Comparison of ENCODE assay signal across 12 cellular contexts in the genomic region with DNA sequence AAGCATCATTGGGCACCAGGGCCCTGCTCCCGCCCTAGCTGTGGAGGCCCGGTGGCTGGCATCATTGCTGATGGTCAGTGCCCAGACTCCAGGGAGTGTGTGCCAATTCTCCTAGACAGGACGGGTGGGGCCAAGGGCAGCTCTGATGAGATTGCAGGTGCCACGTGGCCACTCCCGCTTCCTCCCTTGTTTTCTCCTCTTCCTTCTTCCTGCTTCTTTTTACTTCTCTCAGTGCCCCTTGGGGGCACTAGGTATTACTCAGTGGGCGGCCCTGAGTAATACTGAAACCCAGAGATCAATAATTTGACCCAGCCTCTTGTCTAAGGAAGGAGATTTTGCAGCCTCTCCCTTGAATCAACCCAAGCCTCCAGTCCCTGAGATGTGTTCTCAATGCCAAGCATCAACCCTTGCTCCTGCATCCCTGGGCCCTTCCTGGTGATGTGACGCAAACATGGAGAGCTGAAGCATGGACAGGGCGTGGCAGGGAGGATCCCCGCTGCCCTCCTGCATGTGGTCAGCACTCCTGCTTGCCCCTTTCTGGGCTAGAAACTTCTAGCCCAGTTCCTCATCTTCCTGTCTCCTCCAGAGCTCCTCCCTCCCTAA. TPM values are rescaled to one million over a fixed set of nuclear protein-coding genes. Genes with fewer than 3 reads are reported as not detected.
DNase-seq lines count a peak whose midpoint lies in the region; ATAC-seq and TF ChIP-seq lines count a peak whose summit lies in the region.
"Had no signal": no experiment of that assay in that cellular context is flagged by ENCODE, and none has a peak within 500 bp of the region (broad histone marks: within the 10 kb centered on the region; RNA-seq: fewer than 3 reads in every experiment).

No MANE protein-coding gene starts in this region.

- intact Hi-C loops in head of caudate nucleus (cut with DNase I): no loop called here

- H3K79me1 ChIP-seq in trophoblast cell (ENCODE audit: low read length): no peaks in the 10 kb centered on the region

- no peak overlapping the region for H3K4ac ChIP-seq in trophoblast cell (ENCODE audit: low read depth, low read length)

- H2BK5ac ChIP-seq in trophoblast cell (ENCODE audit: low read depth, low read length, poor library complexity): no peak overlapping the region

- H4K12ac ChIP-seq in trophoblast cell (ENCODE audit: low read depth, low read length): no peak overlapping the region

- no CpG with 5 or more reads among the region's 9 CpGs for WGBS in trophoblast cell (ENCODE audit: extremely low coverage, insufficient coverage, insufficient read length)

- no peak overlapping the region for H2AFZ ChIP-seq in trophoblast cell (ENCODE audit: insufficient read depth, low read length, poor library complexity)

- no peak overlapping the region for H3K27ac ChIP-seq in trophoblast cell (ENCODE audit: low read depth, low read length)
- H3K27ac ChIP-seq: gastroesophageal sphincter had no signal

- no peak overlapping the region for H2BK12ac ChIP-seq in trophoblast cell (ENCODE audit: low read length)

- H3K36me3 ChIP-seq in trophoblast cell (ENCODE audit: control insufficient read depth in 1 of 2, insufficient read depth in 2 of 2, low read length in 2 of 2): peaks cover 5% of the 10 kb centered on the region in 2 experiments

- H3K27me3 ChIP-seq in trophoblast cell (ENCODE audit: insufficient read depth, low read length): no peaks in the 10 kb centered on the region

- no peak overlapping the region for H4K8ac ChIP-seq in trophoblast cell (ENCODE audit: low read depth, low read length)

- H3K4me2 ChIP-seq in trophoblast cell (ENCODE audit: low read length): no peak overlapping the region

- peaks cover 7% of the 10 kb centered on the region for H3K9me3 ChIP-seq in trophoblast cell (ENCODE audit: insufficient read depth, low read depth, low read length)
- H3K9me3 ChIP-seq: gastroesophageal sphincter had no signal

- H3K18ac ChIP-seq in trophoblast cell (ENCODE audit: low read length): no peak overlapping the region

- H3K9ac ChIP-seq in trophoblast cell (ENCODE audit: low read length): no peak overlapping the region

- no peak for TF ChIP-seq CTCF in GM10266 (IDR thresholded peaks at IDR 0.05; ENCODE audit: control insufficient read depth, insufficient read depth, low read depth, missing control alignments)

- DNase-seq in GM03348 (ENCODE audit: low spot score) (peak; percentile 9), NCI-H69 (lab: John Stamatoyannopoulos, UW) (peak; percentile 48), head of caudate nucleus (peak in 41 of 42 donors; percentile 44 to 90 (median 73)), putamen (ENCODE audit: low spot score) (peak; percentile 68), GM10266 (ENCODE audit: extremely low spot score) (no peak), trophoblast cell (no peak)
- DNase-seq: central memory CD4-positive, alpha-beta T cell; DMS79; NCI-H1694 had no signal

- no peak overlapping the region for H3K23ac ChIP-seq in trophoblast cell (ENCODE audit: low read length)

- H3K14ac ChIP-seq in trophoblast cell (ENCODE audit: low read length): no peak overlapping the region

- no peaks in the 10 kb centered on the region for H3K79me2 ChIP-seq in trophoblast cell (ENCODE audit: control insufficient read depth, insufficient read depth, low read length, poor library complexity)

- H3K4me3 ChIP-seq in trophoblast cell (ENCODE audit: low read depth, low read length): no peak overlapping the region
- H3K4me3 ChIP-seq: gastroesophageal sphincter had no signal

- no peak overlapping the region for H4K91ac ChIP-seq in trophoblast cell (ENCODE audit: low read depth, low read length)

- no peak overlapping the region for H2BK120ac ChIP-seq in trophoblast cell (ENCODE audit: insufficient read depth, low read length, poor library complexity)

- no peaks in the 10 kb centered on the region for H3K4me1 ChIP-seq in trophoblast cell (ENCODE audit: control insufficient read depth in 1 of 2, insufficient read depth in 2 of 2, low read length in 2 of 2)
- H3K4me1 ChIP-seq: gastroesophageal sphincter had no signal

- H2AK5ac ChIP-seq in trophoblast cell (ENCODE audit: low read length): no peak overlapping the region

- no peak for ATAC-seq in HG02852 (IDR thresholded peaks at IDR 0.05; ENCODE audit: unreplicated experiment)
- ATAC-seq in HG03432 (IDR thresholded peaks at IDR 0.05; ENCODE audit: unreplicated experiment): no peak
- ATAC-seq: gastroesophageal sphincter had no signal

RNA-seq across cellular contexts. Expression of a gene that starts 32.4 kb away (rescaled TPM):
- polyA plus RNA-seq in trophoblast cell (2013): 22.8 and 24.6 TPM in 2 replicates

Comparison
In these comparisons a context has a peak if more than half of its experiments do, and no peak if none do; other contexts are left out.
1. DNase-seq: peak in GM03348 (single experiment), NCI-H69 (single experiment), head of caudate nucleus (41 of 42) and putamen (single experiment); none in GM10266 (single experiment) and trophoblast cell (0 of 2).